In genomic region chr4:152807294-152807829, GRCh38 we compare ENCODE assay signal across 13 cellular contexts. TPM values are rescaled to one million over a fixed set of nuclear protein-coding genes. Genes with fewer than 3 reads are reported as not detected.
A peak's percentile ranks its signal among the peaks of the same experiment; 100 is the strongest.
DNase-seq lines count a peak whose midpoint lies in the region; ATAC-seq and FAIRE-seq lines count a peak whose summit lies in the region.
"Had no signal": no experiment of that assay in that cellular context is flagged by ENCODE, and none has a peak within 500 bp of the region (broad histone marks: within the 10 kb centered on the region; RNA-seq: fewer than 3 reads in every experiment).

No MANE protein-coding gene starts in this region.

- peaks cover 30% of the 10 kb centered on the region for H3K36me3 Mint-ChIP-seq in activated CD8-positive, alpha-beta T cell treated with anti-CD3 and anti-CD28 coated beads, Interleukin-2, amount 10 ng/mL, durations not matched to agents 7 days and 5 days (ENCODE audit: low read depth)

- peak overlapping the region; percentile 31 for H3K27ac Mint-ChIP-seq in activated CD8-positive, alpha-beta T cell treated with anti-CD3 and anti-CD28 coated beads, Interleukin-2, amount 10 ng/mL, durations not matched to agents 7 days and 5 days

- DNase-seq in ELR (ENCODE audit: low read depth) (peak; percentile 86), HT1080 (ENCODE audit: low read depth) (peak; percentile 70), NCI-H345 (lab: John Stamatoyannopoulos, UW) (no peak), NCI-H2227 treated with DMSO at 0.1 percent for 48 hours (lab: John Stamatoyannopoulos, UW) (no peak), SHP77 treated with DMSO at 0.1 percent for 48 hours (lab: John Stamatoyannopoulos, UW) (no peak)
- no peak for DNase-seq in activated CD8-positive, alpha-beta T cell treated with anti-CD3 and anti-CD28 coated beads, Interleukin-2, amount 10 ng/mL, durations not matched to agents 7 days and 5 days
- DNase-seq: activated CD8-positive, alpha-beta memory T cell treated with anti-CD3 and anti-CD28 coated beads, Interleukin-2, amount 50 U/mL, for 4 hours; dermis blood vessel endothelial cell; DMS79 treated with DMSO at 0.1 percent for 48 hours; naive thymus-derived CD4-positive, alpha-beta T cell; stimulated activated CD4-positive, alpha-beta T cell treated with anti-CD3 and anti-CD28 coated beads, Interleukin-15, amount 100 ng/mL, for 24 hours had no signal

- peak; percentile 71 for ATAC-seq in activated CD8-positive, alpha-beta T cell treated with anti-CD3 and anti-CD28 coated beads, Interleukin-2, amount 10 ng/mL, durations not matched to agents 7 days and 5 days
- no peak for ATAC-seq in HG03108 (IDR thresholded peaks at IDR 0.05; ENCODE audit: unreplicated experiment)
- ATAC-seq: naive thymus-derived CD4-positive, alpha-beta T cell had no signal

- H3K4me1 Mint-ChIP-seq in activated CD8-positive, alpha-beta T cell treated with anti-CD3 and anti-CD28 coated beads, Interleukin-2, amount 10 ng/mL, durations not matched to agents 7 days and 5 days (ENCODE audit: low read depth): peaks cover 18% of the 10 kb centered on the region

- no peaks in the 10 kb centered on the region for H3K27me3 Mint-ChIP-seq in activated CD8-positive, alpha-beta T cell treated with anti-CD3 and anti-CD28 coated beads, Interleukin-2, amount 10 ng/mL, durations not matched to agents 7 days and 5 days (ENCODE audit: low read depth)
- H3K27me3 Mint-ChIP-seq: naive thymus-derived CD4-positive, alpha-beta T cell had no signal

- CTCF ChIA-PET in activated CD8-positive, alpha-beta T cell treated with anti-CD3 and anti-CD28 coated beads, Interleukin-2, amount 10 ng/mL, durations not matched to agents 7 days and 5 days (lab: Charles Lee): interaction anchor here (1.1 kb wide), 2 partner anchors 21 to 306 kb away, joined by 3 read pairs; no protein-coding TSS in a partner anchor

- H3K9me3 Mint-ChIP-seq in activated CD8-positive, alpha-beta T cell treated with anti-CD3 and anti-CD28 coated beads, Interleukin-2, amount 10 ng/mL, durations not matched to agents 7 days and 5 days (ENCODE audit: insufficient read depth): peaks cover 4% of the 10 kb centered on the region

- POLR2A ChIA-PET in activated CD8-positive, alpha-beta T cell treated with anti-CD3 and anti-CD28 coated beads, Interleukin-2, amount 10 ng/mL, durations not matched to agents 7 days and 5 days (lab: Charles Lee): no interaction called here

- peak; percentile 78 for FAIRE-seq in islet of Langerhans (lab: Jason Lieb, UNC)

- H3K4me3 Mint-ChIP-seq in activated CD8-positive, alpha-beta T cell treated with anti-CD3 and anti-CD28 coated beads, Interleukin-2, amount 10 ng/mL, durations not matched to agents 7 days and 5 days: peak overlapping the region; percentile 49

RNA-seq across cellular contexts. Expression of gene ARFIP1, which starts 27.6 kb away (rescaled TPM):
- 39.7 and 44.0 TPM in 2 replicates for total RNA-seq in HT1080 (2014; rRNA removed; shearing (Covaris generic))
- polyA plus RNA-seq in HT1080 (2015; cell fraction: cytosol; rRNA removed): 36.4 and 39.5 TPM in 2 replicates
- 54.1 and 55.1 TPM in 2 replicates for polyA plus RNA-seq in HT1080 (2015; cell fraction: nucleus; rRNA removed)
- total RNA-seq in activated CD8-positive, alpha-beta T cell treated with anti-CD3 and anti-CD28 coated beads, Interleukin-2, amount 10 ng/mL, durations not matched to agents 7 days and 5 days: 10 to 100 TPM; 20.3 to 20.5 TPM

RNA-seq across cellular contexts. Expression of gene TIGD4, which starts 27.8 kb away (rescaled TPM):
- total RNA-seq in HT1080 (2014; rRNA removed; shearing (Covaris generic)): 0.03 and 0.35 TPM in 2 replicates
- polyA plus RNA-seq in HT1080 (2015; cell fraction: cytosol; rRNA removed): 0.07 and 0.28 TPM in 2 replicates
- 0.19 and 0.28 TPM in 2 replicates for polyA plus RNA-seq in HT1080 (2015; cell fraction: nucleus; rRNA removed)
- under 1 TPM; 0.40 to 0.44 TPM for total RNA-seq in activated CD8-positive, alpha-beta T cell treated with anti-CD3 and anti-CD28 coated beads, Interleukin-2, amount 10 ng/mL, durations not matched to agents 7 days and 5 days

Comparison
In these comparisons a context has a peak if more than half of its experiments do, and no peak if none do; other contexts are left out.
1. DNase-seq: peak in ELR (single experiment) and HT1080 (single experiment); none in activated CD8-positive, alpha-beta T cell treated with anti-CD3 and anti-CD28 coated beads, Interleukin-2, amount 10 ng/mL, durations not matched to agents 7 days and 5 days (single experiment), NCI-H345 (single experiment), NCI-H2227 treated with DMSO at 0.1 percent for 48 hours (single experiment) and SHP77 treated with DMSO at 0.1 percent for 48 hours (single experiment).